Comparison of ENCODE assay signal across 8 cellular contexts in the genomic region with DNA sequence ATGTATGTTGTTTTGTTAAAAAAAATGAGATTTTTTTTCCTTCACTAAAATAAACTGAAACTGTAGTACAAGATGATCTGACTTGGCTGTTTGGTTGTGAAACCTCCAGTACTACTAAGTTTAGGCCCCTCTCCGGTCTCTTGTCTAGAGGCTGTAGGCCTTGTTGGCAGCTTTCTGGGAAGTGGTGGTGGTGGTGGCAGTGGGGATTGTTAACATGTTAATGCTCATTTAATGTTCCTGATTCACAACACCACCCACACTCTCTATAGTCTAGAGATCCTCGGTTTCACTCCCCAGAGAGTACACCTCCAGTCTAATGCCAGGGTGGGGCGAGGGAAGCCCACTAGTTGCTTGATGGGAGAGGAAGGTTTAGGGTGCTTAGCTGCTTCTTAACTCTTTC. TPM values are rescaled to one million over a fixed set of nuclear protein-coding genes. Genes with fewer than 3 reads are reported as not detected.
A peak's percentile ranks its signal among the peaks of the same experiment; 100 is the strongest.
DNase-seq lines count a peak whose midpoint lies in the region; ATAC-seq and TF ChIP-seq lines count a peak whose summit lies in the region.

No MANE protein-coding gene starts in this region.

- CTCF ChIA-PET in HEK293 (lab: Yijun Ruan, JAX) (interaction anchor here (0.6 to 0.9 kb wide), 2 partner anchors 20 to 190 kb away, joined by 3 to 4 read pairs; no protein-coding TSS in a partner anchor), HEK293T (lab: Yijun Ruan, JAX) (interaction anchor here (0.6 kb wide), 1 partner anchor 9 kb away, joined by 3 read pairs; no protein-coding TSS in a partner anchor)

- H3K4me1 ChIP-seq in HEK293 (ENCODE audit: control insufficient read depth, insufficient read depth, low read length), result no peaks in the 10 kb centered on the region

- peaks cover 53% of the 10 kb centered on the region for H3K4me1 Mint-ChIP-seq in stimulated activated effector memory CD8-positive, alpha-beta T cell treated with anti-CD3 and anti-CD28 coated beads, Interleukin-12 subunit alpha, Interleukin-12 subunit beta, amount 100 ng/mL, for 72 hours

- H3K4me3 Mint-ChIP-seq in stimulated activated effector memory CD8-positive, alpha-beta T cell treated with anti-CD3 and anti-CD28 coated beads, Interleukin-12 subunit alpha, Interleukin-12 subunit beta, amount 100 ng/mL, for 72 hours, result peak overlapping the region; percentile 72

- POLR2A ChIA-PET in HEK293 (lab: Yijun Ruan, JAX), result no interaction called here
- POLR2A ChIA-PET in HEK293T (lab: Yijun Ruan, JAX), result no interaction called here

- peaks cover 13 to 45% of the 10 kb centered on the region in 2 experiments for H3K36me3 ChIP-seq in HEK293 (ENCODE audit: control insufficient read depth in 2 of 2, insufficient read depth in 1 of 2, low read length in 2 of 2)

- peak; percentile 76 for DNase-seq in activated CD4-positive, alpha-beta T cell treated with anti-CD3 and anti-CD28 coated beads for 48 hours
- DNase-seq in Right ventricle myocardium superior (no peak), HEK293T (ENCODE audit: extremely low spot score) (no peak), SW 1271 (lab: John Stamatoyannopoulos, UW) (no peak), NCI-H2196 treated with DMSO at 0.1 percent for 48 hours (lab: John Stamatoyannopoulos, UW; ENCODE audit: unreplicated experiment) (no peak), NCI-H1930 (lab: John Stamatoyannopoulos, UW) (no peak)
- DNase-seq in stimulated activated effector memory CD8-positive, alpha-beta T cell treated with anti-CD3 and anti-CD28 coated beads, Interleukin-12 subunit alpha, Interleukin-12 subunit beta, amount 100 ng/mL, for 72 hours (ENCODE audit: low spot score in 2 of 2), result peak in 1 of 2 donors; percentile 74

- no peak overlapping the region for H3K27ac ChIP-seq in HEK293 (ENCODE audit: extremely low read depth, low read depth, low read length)

- no peak for TF ChIP-seq CTCF in HEK293 (tag by site-specific recombination; IDR thresholded peaks at IDR 0.05)

- no peaks in the 10 kb centered on the region for H3K9me3 Mint-ChIP-seq in stimulated activated effector memory CD8-positive, alpha-beta T cell treated with anti-CD3 and anti-CD28 coated beads, Interleukin-12 subunit alpha, Interleukin-12 subunit beta, amount 100 ng/mL, for 72 hours

- intact Hi-C loops in Right ventricle myocardium superior (cut with DNase I), result no loop called here

- no peaks in the 10 kb centered on the region for H3K9me3 ChIP-seq in HEK293 (ENCODE audit: control insufficient read depth, insufficient read depth, low read depth, low read length)

- peaks cover 99% of the 10 kb centered on the region for H3K36me3 Mint-ChIP-seq in stimulated activated effector memory CD8-positive, alpha-beta T cell treated with anti-CD3 and anti-CD28 coated beads, Interleukin-12 subunit alpha, Interleukin-12 subunit beta, amount 100 ng/mL, for 72 hours

- peak; percentile 48 for ATAC-seq in Right ventricle myocardium superior (ENCODE audit: poor library complexity)
- ATAC-seq in stimulated activated effector memory CD8-positive, alpha-beta T cell treated with anti-CD3 and anti-CD28 coated beads, Interleukin-12 subunit alpha, Interleukin-12 subunit beta, amount 100 ng/mL, for 72 hours, result peak; percentile 97

- no peak overlapping the region for H3K4me3 ChIP-seq in HEK293 (ENCODE audit: low read depth, low read length)

- peak overlapping the region; percentile 90 for H3K27ac Mint-ChIP-seq in stimulated activated effector memory CD8-positive, alpha-beta T cell treated with anti-CD3 and anti-CD28 coated beads, Interleukin-12 subunit alpha, Interleukin-12 subunit beta, amount 100 ng/mL, for 72 hours

TF ChIP-seq in HEK293, 187 proteins besides CTCF, POLR2A, EP300 and RAD21:
- peak; percentile 70 for TF ChIP-seq EGR2 (tag by site-specific recombination; IDR thresholded peaks at IDR 0.05; ENCODE audit: low read depth)
- TF ChIP-seq ZFHX2 (tag by site-specific recombination; conservative IDR thresholded peaks at IDR 0.05), result peak; percentile 56
- TF ChIP-seq BCL11B (tag by site-specific recombination; IDR thresholded peaks at IDR 0.05; ENCODE audit: low read depth), result no peak
- peak; percentile 57 for TF ChIP-seq SCRT2 (tag by site-specific recombination; IDR thresholded peaks at IDR 0.05)
- TF ChIP-seq, protein P1, sequence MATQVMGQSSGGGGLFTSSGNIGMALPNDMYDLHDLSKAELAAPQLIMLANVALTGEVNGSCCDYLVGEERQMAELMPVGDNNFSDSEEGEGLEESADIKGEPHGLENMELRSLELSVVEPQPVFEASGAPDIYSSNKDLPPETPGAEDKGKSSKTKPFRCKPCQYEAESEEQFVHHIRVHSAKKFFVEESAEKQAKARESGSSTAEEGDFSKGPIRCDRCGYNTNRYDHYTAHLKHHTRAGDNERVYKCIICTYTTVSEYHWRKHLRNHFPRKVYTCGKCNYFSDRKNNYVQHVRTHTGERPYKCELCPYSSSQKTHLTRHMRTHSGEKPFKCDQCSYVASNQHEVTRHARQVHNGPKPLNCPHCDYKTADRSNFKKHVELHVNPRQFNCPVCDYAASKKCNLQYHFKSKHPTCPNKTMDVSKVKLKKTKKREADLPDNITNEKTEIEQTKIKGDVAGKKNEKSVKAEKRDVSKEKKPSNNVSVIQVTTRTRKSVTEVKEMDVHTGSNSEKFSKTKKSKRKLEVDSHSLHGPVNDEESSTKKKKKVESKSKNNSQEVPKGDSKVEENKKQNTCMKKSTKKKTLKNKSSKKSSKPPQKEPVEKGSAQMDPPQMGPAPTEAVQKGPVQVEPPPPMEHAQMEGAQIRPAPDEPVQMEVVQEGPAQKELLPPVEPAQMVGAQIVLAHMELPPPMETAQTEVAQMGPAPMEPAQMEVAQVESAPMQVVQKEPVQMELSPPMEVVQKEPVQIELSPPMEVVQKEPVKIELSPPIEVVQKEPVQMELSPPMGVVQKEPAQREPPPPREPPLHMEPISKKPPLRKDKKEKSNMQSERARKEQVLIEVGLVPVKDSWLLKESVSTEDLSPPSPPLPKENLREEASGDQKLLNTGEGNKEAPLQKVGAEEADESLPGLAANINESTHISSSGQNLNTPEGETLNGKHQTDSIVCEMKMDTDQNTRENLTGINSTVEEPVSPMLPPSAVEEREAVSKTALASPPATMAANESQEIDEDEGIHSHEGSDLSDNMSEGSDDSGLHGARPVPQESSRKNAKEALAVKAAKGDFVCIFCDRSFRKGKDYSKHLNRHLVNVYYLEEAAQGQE (tag by site-specific recombination; IDR thresholded peaks at IDR 0.05), result no peak

TF ChIP-seq in HEK293T, 16 proteins besides CTCF, POLR2A, EP300 and RAD21:
- TF ChIP-seq TARDBP (IDR thresholded peaks at IDR 0.05), result no peak
- TF ChIP-seq ELF4 (IDR thresholded peaks at IDR 0.05), result no peak
- TF ChIP-seq L3MBTL2 (conservative IDR thresholded peaks at IDR 0.05), result no peak
- no peak for TF ChIP-seq NFRKB (IDR thresholded peaks at IDR 0.05)
- TF ChIP-seq, protein P2, sequence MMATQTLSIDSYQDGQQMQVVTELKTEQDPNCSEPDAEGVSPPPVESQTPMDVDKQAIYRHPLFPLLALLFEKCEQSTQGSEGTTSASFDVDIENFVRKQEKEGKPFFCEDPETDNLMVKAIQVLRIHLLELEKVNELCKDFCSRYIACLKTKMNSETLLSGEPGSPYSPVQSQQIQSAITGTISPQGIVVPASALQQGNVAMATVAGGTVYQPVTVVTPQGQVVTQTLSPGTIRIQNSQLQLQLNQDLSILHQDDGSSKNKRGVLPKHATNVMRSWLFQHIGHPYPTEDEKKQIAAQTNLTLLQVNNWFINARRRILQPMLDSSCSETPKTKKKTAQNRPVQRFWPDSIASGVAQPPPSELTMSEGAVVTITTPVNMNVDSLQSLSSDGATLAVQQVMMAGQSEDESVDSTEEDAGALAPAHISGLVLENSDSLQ (IDR thresholded peaks at IDR 0.05), result no peak
- no peak for TF ChIP-seq FOXM1 (IDR thresholded peaks at IDR 0.05; ENCODE audit: borderline replicate concordance)
- TF ChIP-seq SP1 (IDR thresholded peaks at IDR 0.05), result no peak
- TF ChIP-seq LEF1 (IDR thresholded peaks at IDR 0.05; ENCODE audit: borderline replicate concordance), result no peak
- no peak for TF ChIP-seq ZNF384 (IDR thresholded peaks at IDR 0.05)
- TF ChIP-seq CTBP1 (IDR thresholded peaks at IDR 0.05; ENCODE audit: borderline replicate concordance), result no peak
- TF ChIP-seq ARNT (IDR thresholded peaks at IDR 0.05), result no peak
- no peak for TF ChIP-seq FOXA1 (IDR thresholded peaks at IDR 0.05)
- no peak for TF ChIP-seq BHLHE40 (IDR thresholded peaks at IDR 0.05; ENCODE audit: borderline replicate concordance)
TF ChIP-seq in HEK293T: peak in this region for 0.

RNA-seq across cellular contexts. Expression of a gene that starts 24.1 kb away (rescaled TPM):
- total RNA-seq in Right ventricle myocardium superior, result 8.9 TPM

RNA-seq across cellular contexts. Expression of a gene that starts 30.2 kb away (rescaled TPM):
- 9.3 TPM for total RNA-seq in Right ventricle myocardium superior
